ENCODE assay signal across 9 cellular contexts in genomic region chr15:58096529-58097084, GRCh38. TPM values are rescaled to one million over a fixed set of nuclear protein-coding genes. Genes with fewer than 3 reads are reported as not detected.
"Had no signal": no experiment of that assay in that cellular context is flagged by ENCODE, and none has a peak within 500 bp of the region (broad histone marks: within the 10 kb centered on the region; RNA-seq: fewer than 3 reads in every experiment).

No MANE protein-coding gene starts in this region.

- ATAC-seq: HepG2 had no signal

- FAIRE-seq: HepG2, HTR-8/SVneo had no signal

- H3K27ac ChIP-seq: HL-60 had no signal

- DNase-seq: IMR-90, KBM-7, KG1 had no signal

RNA-seq across cellular contexts. Expression of gene ALDH1A2, which starts 31.1 kb away (rescaled TPM):
- total RNA-seq: HT1080, IMR-90 had no signal
- polyA plus RNA-seq: IgD-negative memory B cell, IMR-90 had no signal

RNA-seq across cellular contexts. Expression of gene AQP9, which starts 41.6 kb away (rescaled TPM):
- total RNA-seq: HepG2, HT-29, HT1080, IMR-90 had no signal
- polyA plus RNA-seq: HepG2, IgD-negative memory B cell, IMR-90 had no signal
